ENCODE assay signal across 1 cellular context in genomic region chr11:62054484-62055121, GRCh38.
TF ChIP-seq lines count a peak whose summit lies in the region.

No MANE protein-coding gene starts in this region.

TF ChIP-seq in HepG2, 621 proteins besides CTCF, POLR2A, EP300 and RAD21 (continued from another document and continues in another):
- TF ChIP-seq SNAPC5 (CRISPR knock-in tag; IDR thresholded peaks at IDR 0.05; ENCODE audit: borderline replicate concordance) = no peak
- no peak for TF ChIP-seq FOXM1 (CRISPR knock-in tag; IDR thresholded peaks at IDR 0.05)
- TF ChIP-seq, protein P1, sequence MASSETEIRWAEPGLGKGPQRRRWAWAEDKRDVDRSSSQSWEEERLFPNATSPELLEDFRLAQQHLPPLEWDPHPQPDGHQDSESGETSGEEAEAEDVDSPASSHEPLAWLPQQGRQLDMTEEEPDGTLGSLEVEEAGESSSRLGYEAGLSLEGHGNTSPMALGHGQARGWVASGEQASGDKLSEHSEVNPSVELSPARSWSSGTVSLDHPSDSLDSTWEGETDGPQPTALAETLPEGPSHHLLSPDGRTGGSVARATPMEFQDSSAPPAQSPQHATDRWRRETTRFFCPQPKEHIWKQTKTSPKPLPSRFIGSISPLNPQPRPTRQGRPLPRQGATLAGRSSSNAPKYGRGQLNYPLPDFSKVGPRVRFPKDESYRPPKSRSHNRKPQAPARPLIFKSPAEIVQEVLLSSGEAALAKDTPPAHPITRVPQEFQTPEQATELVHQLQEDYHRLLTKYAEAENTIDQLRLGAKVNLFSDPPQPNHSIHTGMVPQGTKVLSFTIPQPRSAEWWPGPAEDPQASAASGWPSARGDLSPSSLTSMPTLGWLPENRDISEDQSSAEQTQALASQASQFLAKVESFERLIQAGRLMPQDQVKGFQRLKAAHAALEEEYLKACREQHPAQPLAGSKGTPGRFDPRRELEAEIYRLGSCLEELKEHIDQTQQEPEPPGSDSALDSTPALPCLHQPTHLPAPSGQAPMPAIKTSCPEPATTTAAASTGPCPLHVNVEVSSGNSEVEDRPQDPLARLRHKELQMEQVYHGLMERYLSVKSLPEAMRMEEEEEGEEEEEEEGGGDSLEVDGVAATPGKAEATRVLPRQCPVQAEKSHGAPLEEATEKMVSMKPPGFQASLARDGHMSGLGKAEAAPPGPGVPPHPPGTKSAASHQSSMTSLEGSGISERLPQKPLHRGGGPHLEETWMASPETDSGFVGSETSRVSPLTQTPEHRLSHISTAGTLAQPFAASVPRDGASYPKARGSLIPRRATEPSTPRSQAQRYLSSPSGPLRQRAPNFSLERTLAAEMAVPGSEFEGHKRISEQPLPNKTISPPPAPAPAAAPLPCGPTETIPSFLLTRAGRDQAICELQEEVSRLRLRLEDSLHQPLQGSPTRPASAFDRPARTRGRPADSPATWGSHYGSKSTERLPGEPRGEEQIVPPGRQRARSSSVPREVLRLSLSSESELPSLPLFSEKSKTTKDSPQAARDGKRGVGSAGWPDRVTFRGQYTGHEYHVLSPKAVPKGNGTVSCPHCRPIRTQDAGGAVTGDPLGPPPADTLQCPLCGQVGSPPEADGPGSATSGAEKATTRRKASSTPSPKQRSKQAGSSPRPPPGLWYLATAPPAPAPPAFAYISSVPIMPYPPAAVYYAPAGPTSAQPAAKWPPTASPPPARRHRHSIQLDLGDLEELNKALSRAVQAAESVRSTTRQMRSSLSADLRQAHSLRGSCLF (CRISPR knock-in tag; IDR thresholded peaks at IDR 0.05; ENCODE audit: borderline replicate concordance) = no peak
- no peak for TF ChIP-seq ZNF883 (CRISPR knock-in tag; IDR thresholded peaks at IDR 0.05; ENCODE audit: not compliant biosample characterization)
- TF ChIP-seq HIC2 (CRISPR knock-in tag; IDR thresholded peaks at IDR 0.05; ENCODE audit: low read depth) = no peak
- no peak for TF ChIP-seq SALL1 (CRISPR knock-in tag; IDR thresholded peaks at IDR 0.05)
- peak; percentile 60; the same call in 1 of the 2 replicates for TF ChIP-seq REPIN1 (CRISPR knock-in tag; IDR thresholded peaks at IDR 0.05; ENCODE audit: borderline replicate concordance, low read depth)
- TF ChIP-seq, protein P2, sequence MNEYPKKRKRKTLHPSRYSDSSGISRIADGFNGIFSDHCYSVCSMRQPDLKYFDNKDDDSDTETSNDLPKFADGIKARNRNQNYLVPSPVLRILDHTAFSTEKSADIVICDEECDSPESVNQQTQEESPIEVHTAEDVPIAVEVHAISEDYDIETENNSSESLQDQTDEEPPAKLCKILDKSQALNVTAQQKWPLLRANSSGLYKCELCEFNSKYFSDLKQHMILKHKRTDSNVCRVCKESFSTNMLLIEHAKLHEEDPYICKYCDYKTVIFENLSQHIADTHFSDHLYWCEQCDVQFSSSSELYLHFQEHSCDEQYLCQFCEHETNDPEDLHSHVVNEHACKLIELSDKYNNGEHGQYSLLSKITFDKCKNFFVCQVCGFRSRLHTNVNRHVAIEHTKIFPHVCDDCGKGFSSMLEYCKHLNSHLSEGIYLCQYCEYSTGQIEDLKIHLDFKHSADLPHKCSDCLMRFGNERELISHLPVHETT (CRISPR knock-in tag; conservative IDR thresholded peaks at IDR 0.05) = no peak
- TF ChIP-seq ZFP41 (CRISPR knock-in tag; IDR thresholded peaks at IDR 0.05; ENCODE audit: borderline replicate concordance) = no peak
- no peak for TF ChIP-seq TCF7 (IDR thresholded peaks at IDR 0.05; ENCODE audit: low read depth)
- TF ChIP-seq JARID2 (CRISPR knock-in tag; IDR thresholded peaks at IDR 0.05; ENCODE audit: insufficient replicate concordance) = no peak
- no peak for TF ChIP-seq SP5 (CRISPR knock-in tag; IDR thresholded peaks at IDR 0.05; ENCODE audit: borderline replicate concordance, low read depth)
- TF ChIP-seq ZNF138 (CRISPR knock-in tag; IDR thresholded peaks at IDR 0.05; ENCODE audit: low read depth) = no peak
- TF ChIP-seq ZNF780A (CRISPR knock-in tag; IDR thresholded peaks at IDR 0.05) = no peak
- TF ChIP-seq HES4 (CRISPR knock-in tag; IDR thresholded peaks at IDR 0.05; ENCODE audit: borderline replicate concordance) = no peak
- no peak for TF ChIP-seq ZNF296 (CRISPR knock-in tag; conservative IDR thresholded peaks at IDR 0.05)
- no peak for TF ChIP-seq ZNF597 (CRISPR knock-in tag; IDR thresholded peaks at IDR 0.05)
- TF ChIP-seq, protein P3, sequence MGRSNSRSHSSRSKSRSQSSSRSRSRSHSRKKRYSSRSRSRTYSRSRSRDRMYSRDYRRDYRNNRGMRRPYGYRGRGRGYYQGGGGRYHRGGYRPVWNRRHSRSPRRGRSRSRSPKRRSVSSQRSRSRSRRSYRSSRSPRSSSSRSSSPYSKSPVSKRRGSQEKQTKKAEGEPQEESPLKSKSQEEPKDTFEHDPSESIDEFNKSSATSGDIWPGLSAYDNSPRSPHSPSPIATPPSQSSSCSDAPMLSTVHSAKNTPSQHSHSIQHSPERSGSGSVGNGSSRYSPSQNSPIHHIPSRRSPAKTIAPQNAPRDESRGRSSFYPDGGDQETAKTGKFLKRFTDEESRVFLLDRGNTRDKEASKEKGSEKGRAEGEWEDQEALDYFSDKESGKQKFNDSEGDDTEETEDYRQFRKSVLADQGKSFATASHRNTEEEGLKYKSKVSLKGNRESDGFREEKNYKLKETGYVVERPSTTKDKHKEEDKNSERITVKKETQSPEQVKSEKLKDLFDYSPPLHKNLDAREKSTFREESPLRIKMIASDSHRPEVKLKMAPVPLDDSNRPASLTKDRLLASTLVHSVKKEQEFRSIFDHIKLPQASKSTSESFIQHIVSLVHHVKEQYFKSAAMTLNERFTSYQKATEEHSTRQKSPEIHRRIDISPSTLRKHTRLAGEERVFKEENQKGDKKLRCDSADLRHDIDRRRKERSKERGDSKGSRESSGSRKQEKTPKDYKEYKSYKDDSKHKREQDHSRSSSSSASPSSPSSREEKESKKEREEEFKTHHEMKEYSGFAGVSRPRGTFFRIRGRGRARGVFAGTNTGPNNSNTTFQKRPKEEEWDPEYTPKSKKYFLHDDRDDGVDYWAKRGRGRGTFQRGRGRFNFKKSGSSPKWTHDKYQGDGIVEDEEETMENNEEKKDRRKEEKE (IDR thresholded peaks at IDR 0.05) = no peak
- 0 out of 2 replicates have a peak, but pooled peaks have one; percentile 30 for TF ChIP-seq KDM4B (CRISPR knock-in tag; IDR thresholded peaks at IDR 0.05)
- TF ChIP-seq ZNF574 (CRISPR knock-in tag; IDR thresholded peaks at IDR 0.05) = 0 out of 2 replicates have a peak, but pooled peaks have one; percentile 22
- TF ChIP-seq ZNF557 (CRISPR knock-in tag; IDR thresholded peaks at IDR 0.05) = no peak
- no peak for TF ChIP-seq SRSF9 (IDR thresholded peaks at IDR 0.05; ENCODE audit: borderline replicate concordance, insufficient read depth, low read depth, low read length, poor library complexity, severe bottlenecking)
- TF ChIP-seq MED1 (CRISPR knock-in tag; IDR thresholded peaks at IDR 0.05) = peak; percentile 57
- no peak for TF ChIP-seq ZNF180 (CRISPR knock-in tag; IDR thresholded peaks at IDR 0.05; ENCODE audit: borderline replicate concordance, low read depth)
- peak; percentile 36; the same call in 1 of the 2 replicates for TF ChIP-seq THAP11 (CRISPR knock-in tag; IDR thresholded peaks at IDR 0.05)
- peak; percentile 57; the same call in 1 of the 2 replicates for TF ChIP-seq ZNF501 (CRISPR knock-in tag; IDR thresholded peaks at IDR 0.05)
- TF ChIP-seq KDM3A (CRISPR knock-in tag; IDR thresholded peaks at IDR 0.05; ENCODE audit: low read depth) = peak; percentile 56; the same call in 1 of the 2 replicates
- TF ChIP-seq RBM39 (IDR thresholded peaks at IDR 0.05; ENCODE audit: low read depth, low read length, poor library complexity, severe bottlenecking) = no peak
- 0 out of 2 replicates have a peak, but pooled peaks have one; percentile 49 for TF ChIP-seq BORCS8-MEF2B (CRISPR knock-in tag; IDR thresholded peaks at IDR 0.05)
- TF ChIP-seq, protein P4, sequence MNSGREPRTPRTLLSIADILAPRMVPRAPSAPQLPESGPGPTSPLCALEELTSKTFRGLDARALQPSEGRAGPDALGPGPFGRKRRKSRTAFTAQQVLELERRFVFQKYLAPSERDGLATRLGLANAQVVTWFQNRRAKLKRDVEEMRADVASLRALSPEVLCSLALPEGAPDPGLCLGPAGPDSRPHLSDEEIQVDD (CRISPR knock-in tag; IDR thresholded peaks at IDR 0.05; ENCODE audit: borderline replicate concordance) = no peak
- no peak for TF ChIP-seq ATM (IDR thresholded peaks at IDR 0.05; ENCODE audit: borderline replicate concordance)
- TF ChIP-seq KAT8 (CRISPR knock-in tag; IDR thresholded peaks at IDR 0.05) = 0 out of 2 replicates have a peak, but pooled peaks have one; percentile 15
- no peak for TF ChIP-seq NKX3-1 (CRISPR knock-in tag; IDR thresholded peaks at IDR 0.05)
- TF ChIP-seq SPEN (CRISPR knock-in tag; IDR thresholded peaks at IDR 0.05; ENCODE audit: low read depth) = no peak
- TF ChIP-seq ZNF33A (CRISPR knock-in tag; IDR thresholded peaks at IDR 0.05; ENCODE audit: borderline replicate concordance) = no peak
- TF ChIP-seq ZNF230 (CRISPR knock-in tag; IDR thresholded peaks at IDR 0.05) = peak; percentile 97
- no peak for TF ChIP-seq SRF (IDR thresholded peaks at IDR 0.05; ENCODE audit: low read depth, low read length)
- TF ChIP-seq ZFY (CRISPR knock-in tag; IDR thresholded peaks at IDR 0.05) = 0 out of 2 replicates have a peak, but pooled peaks have one; percentile 20
- TF ChIP-seq ZBTB3 (CRISPR knock-in tag; IDR thresholded peaks at IDR 0.05; ENCODE audit: borderline replicate concordance, low read depth) = no peak
- TF ChIP-seq, protein P5, sequence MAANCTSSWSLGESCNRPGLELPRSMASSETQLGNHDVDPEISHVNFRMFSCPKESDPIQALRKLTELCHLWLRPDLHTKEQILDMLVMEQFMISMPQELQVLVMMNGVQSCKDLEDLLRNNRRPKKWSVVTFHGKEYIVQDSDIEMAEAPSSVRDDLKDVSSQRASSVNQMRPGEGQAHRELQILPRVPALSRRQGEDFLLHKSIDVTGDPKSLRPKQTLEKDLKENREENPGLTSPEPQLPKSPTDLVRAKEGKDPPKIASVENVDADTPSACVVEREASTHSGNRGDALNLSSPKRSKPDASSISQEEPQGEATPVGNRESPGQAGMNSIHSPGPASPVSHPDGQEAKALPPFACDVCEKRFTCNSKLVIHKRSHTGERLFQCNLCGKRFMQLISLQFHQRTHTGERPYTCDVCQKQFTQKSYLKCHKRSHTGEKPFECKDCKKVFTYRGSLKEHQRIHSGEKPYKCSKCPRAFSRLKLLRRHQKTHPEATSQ (CRISPR knock-in tag; IDR thresholded peaks at IDR 0.05; ENCODE audit: borderline replicate concordance) = no peak
- TF ChIP-seq ZNF350 (CRISPR knock-in tag; IDR thresholded peaks at IDR 0.05; ENCODE audit: borderline replicate concordance, low read depth) = no peak
- no peak for TF ChIP-seq NRL (CRISPR knock-in tag; IDR thresholded peaks at IDR 0.05; ENCODE audit: borderline replicate concordance)
- TF ChIP-seq ZMAT3 (CRISPR knock-in tag; conservative IDR thresholded peaks at IDR 0.05) = 0 out of 2 replicates have a peak, but pooled peaks have one; percentile 19
- TF ChIP-seq GPN1 (CRISPR knock-in tag; IDR thresholded peaks at IDR 0.05; ENCODE audit: borderline replicate concordance) = no peak
- no peak for TF ChIP-seq ISX (CRISPR knock-in tag; conservative IDR thresholded peaks at IDR 0.05)
- TF ChIP-seq ZNF724P (CRISPR knock-in tag; IDR thresholded peaks at IDR 0.05; ENCODE audit: borderline replicate concordance) = no peak
- no peak for TF ChIP-seq MYC (CRISPR knock-in tag; IDR thresholded peaks at IDR 0.05; ENCODE audit: borderline replicate concordance)
